20 cellular contexts compared by ENCODE assay signal in the genomic region with DNA sequence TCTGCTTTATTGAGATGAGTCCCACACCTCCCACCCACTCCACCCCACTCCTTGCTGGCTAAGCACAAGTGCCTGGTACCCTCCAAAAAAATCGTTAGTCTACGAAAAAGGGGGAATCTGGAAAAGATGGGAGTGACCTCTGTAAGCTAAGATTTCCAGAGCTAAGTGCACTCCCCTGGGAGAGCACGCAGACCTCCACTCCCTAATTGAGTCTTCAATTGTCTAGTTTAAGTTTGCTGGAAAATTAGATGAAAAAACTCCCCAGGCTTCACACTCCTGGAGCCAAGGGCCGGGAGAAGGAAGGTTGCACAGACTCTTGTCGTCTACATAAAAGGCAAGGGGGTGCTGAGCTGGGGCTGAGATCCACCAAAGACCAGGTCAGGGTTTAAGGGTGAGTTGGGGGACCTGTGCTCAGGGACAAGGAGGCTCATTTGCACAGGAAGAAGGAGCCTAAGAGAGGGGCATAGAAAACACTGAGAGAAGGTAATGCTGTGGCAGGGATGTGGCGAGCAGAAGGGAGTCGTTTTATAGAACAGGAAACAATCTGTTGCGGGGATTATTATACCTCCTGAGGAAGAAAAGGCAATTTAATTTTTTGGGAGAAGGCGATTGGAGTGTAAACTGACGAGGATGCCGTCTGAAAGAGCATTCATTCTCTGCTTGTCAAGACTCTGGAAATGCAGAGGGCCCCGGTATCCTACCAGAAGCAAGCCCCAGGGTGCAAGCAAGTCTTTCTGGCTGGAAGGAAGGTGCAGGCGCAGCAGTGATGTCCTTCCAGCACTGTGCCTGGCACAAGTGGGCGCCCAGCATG.
"Had no signal": no experiment of that assay in that cellular context is flagged by ENCODE, and none has a peak within 500 bp of the region (broad histone marks: within the 10 kb centered on the region; RNA-seq: fewer than 3 reads in every experiment).

No MANE protein-coding gene starts in this region.

- H3K27me3 Mint-ChIP-seq: activated naive CD8-positive, alpha-beta T cell had no signal

- H3K27ac Mint-ChIP-seq: activated CD8-positive, alpha-beta T cell treated with anti-CD3 and anti-CD28 coated beads, Interleukin-2, amount 10 ng/mL, durations not matched to agents 7 days and 5 days; activated T-helper 17 cell treated with anti-CD3 and anti-CD28 coated beads, Interleukin-2, amount 50 U/mL, for 72 hours; T-helper 17 cell had no signal

- H3K36me3 ChIP-seq: adrenal gland, breast epithelium, left ventricle myocardium inferior, prostate gland, spleen, thoracic aorta, upper lobe of left lung had no signal

- H3K4me3 ChIP-seq: adrenal gland, breast epithelium, left ventricle myocardium inferior, mucosa of descending colon, prostate gland, spleen, thoracic aorta, upper lobe of left lung had no signal

- H3K27me3 ChIP-seq: adrenal gland, breast epithelium, upper lobe of left lung had no signal

- H3K4me1 ChIP-seq: breast epithelium, prostate gland, upper lobe of left lung had no signal

- H3K9me3 ChIP-seq: adrenal gland, breast epithelium, left ventricle myocardium inferior, mucosa of descending colon, prostate gland, spleen, thoracic aorta, upper lobe of left lung had no signal

- H3K4me3 Mint-ChIP-seq: activated CD8-positive, alpha-beta T cell treated with anti-CD3 and anti-CD28 coated beads, Interleukin-2, amount 10 ng/mL, durations not matched to agents 7 days and 5 days; activated naive CD8-positive, alpha-beta T cell; activated T-helper 17 cell treated with anti-CD3 and anti-CD28 coated beads, Interleukin-2, amount 50 U/mL, for 72 hours; neural crest cell; T-helper 17 cell had no signal

- H3K36me3 Mint-ChIP-seq: activated naive CD8-positive, alpha-beta T cell had no signal

- H3K27ac ChIP-seq: adrenal gland, breast epithelium, left ventricle myocardium inferior, prostate gland, spleen, thoracic aorta, upper lobe of left lung had no signal

- ATAC-seq: activated CD4-positive, CD25-positive, alpha-beta regulatory T cell treated with anti-CD3 and anti-CD28 coated beads, Interleukin-2, amount 50 U/mL, for 24 hours; activated CD8-positive, alpha-beta T cell treated with anti-CD3 and anti-CD28 coated beads, Interleukin-2, amount 10 ng/mL, durations not matched to agents 7 days and 5 days; activated T-helper 17 cell treated with anti-CD3 and anti-CD28 coated beads, Interleukin-2, amount 50 U/mL, for 72 hours; mucosa of descending colon; T-helper 17 cell had no signal

- H3K9me3 Mint-ChIP-seq: activated T-helper 17 cell treated with anti-CD3 and anti-CD28 coated beads, Interleukin-2, amount 50 U/mL, for 72 hours; neural crest cell had no signal

- DNase-seq: activated CD4-positive, alpha-beta T cell treated with anti-CD3 and anti-CD28 coated beads, Interleukin-2, amount 50 U/mL, for 1 hour; activated CD8-positive, alpha-beta T cell treated with anti-CD3 and anti-CD28 coated beads, Interleukin-2, amount 10 ng/mL, durations not matched to agents 7 days and 5 days; adrenal gland; foreskin melanocyte; hypothalamus; left ventricle myocardium inferior; mucosa of descending colon; spleen; stimulated activated CD4-positive, alpha-beta T cell treated with anti-CD3 and anti-CD28 coated beads, Interleukin-4, amount 100 ng/mL, for 24 hours; stimulated activated naive CD4-positive, alpha-beta T cell treated with Interleukin-2 at 50 U/mL for 16 hours; SW 1271; T-helper 17 cell; upper lobe of left lung had no signal
